ENCODE assay signal across 21 cellular contexts in genomic region chr4:48271626-48272025, GRCh38. TPM values are rescaled to one million over a fixed set of nuclear protein-coding genes. Genes with fewer than 3 reads are reported as not detected.
"Had no signal": no experiment of that assay in that cellular context is flagged by ENCODE, and none has a peak within 500 bp of the region (broad histone marks: within the 10 kb centered on the region; RNA-seq: fewer than 3 reads in every experiment).

No MANE protein-coding gene starts in this region.

- H3K36me3 ChIP-seq: esophagus squamous epithelium, ovary, right lobe of liver had no signal

- FAIRE-seq: colon, frontal cortex, urothelium cell line had no signal

- H3K4me3 ChIP-seq: body of pancreas, esophagus squamous epithelium, ovary, right lobe of liver, testis had no signal

- H3K27me3 ChIP-seq: body of pancreas, esophagus squamous epithelium, ovary, right lobe of liver, testis had no signal

- H3K4me1 ChIP-seq: testis had no signal

- H3K27ac ChIP-seq: body of pancreas, right lobe of liver, testis had no signal

- H3K9me3 ChIP-seq: body of pancreas, esophagus squamous epithelium, ovary, right lobe of liver, testis had no signal

- DNase-seq: activated effector memory CD4-positive, alpha-beta T cell treated with Interleukin-2 at 50 U/mL for 16 hours; activated naive CD4-positive, alpha-beta T cell treated with Interleukin-2 at 50 U/mL for 16 hours; aorta; body of pancreas; dermis blood vessel endothelial cell; effector CD4-positive, alpha-beta T cell; esophagus squamous epithelium; islet precursor cell; left cardiac atrium; left ventricle myocardium superior; ovary; right lobe of liver; stimulated activated CD4-positive, alpha-beta T cell treated with anti-CD3 and anti-CD28 coated beads, Interleukin-12 subunit alpha, Interleukin-12 subunit beta, amount 100 ng/mL, for 4 hours; stimulated activated CD4-positive, alpha-beta T cell treated with anti-CD3 and anti-CD28 coated beads, Interleukin-4, amount 100 ng/mL, for 1 hour; stimulated activated naive CD8-positive, alpha-beta T cell treated with anti-CD3 and anti-CD28 coated beads, Interleukin-15, Interleukin-2, amounts not matched to agents 100 U/mL and 50 U/mL, for 24 hours; testis; trophoblast cell had no signal

- ATAC-seq: body of pancreas; left cardiac atrium; left ventricle myocardium superior; right lobe of liver; stimulated activated naive CD8-positive, alpha-beta T cell treated with anti-CD3 and anti-CD28 coated beads, Interleukin-15, Interleukin-2, amounts not matched to agents 100 U/mL and 50 U/mL, for 24 hours had no signal

RNA-seq across cellular contexts. Expression of gene TEC, which starts 2.0 kb away (rescaled TPM):
- polyA plus RNA-seq: neural cell had no signal
